19 cellular contexts compared by ENCODE assay signal in genomic region chr1:53297226-53297625, GRCh38.
"Had no signal": no experiment of that assay in that cellular context is flagged by ENCODE, and none has a peak within 500 bp of the region (broad histone marks: within the 10 kb centered on the region; RNA-seq: fewer than 3 reads in every experiment).

No MANE protein-coding gene starts in this region.

- H3K4me3 ChIP-seq: breast epithelium, gastroesophageal sphincter, right atrium auricular region, spleen, tibial nerve had no signal

- FAIRE-seq: endothelial cell of umbilical vein, kidney had no signal

- H3K36me3 ChIP-seq: breast epithelium, gastroesophageal sphincter, right atrium auricular region, spleen, tibial nerve had no signal

- H3K27me3 ChIP-seq: breast epithelium, gastroesophageal sphincter, right atrium auricular region, spleen, tibial nerve had no signal

- H3K9me3 ChIP-seq: breast epithelium, gastroesophageal sphincter, right atrium auricular region, spleen, tibial nerve had no signal

- H3K27ac ChIP-seq: gastroesophageal sphincter, right atrium auricular region, tibial nerve had no signal

- H3K4me1 ChIP-seq: breast epithelium had no signal

- DNase-seq: activated CD4-positive, alpha-beta T cell treated with anti-CD3 and anti-CD28 coated beads, Interleukin-2, amount 10 ng/mL, durations not matched to agents 24 days and 14 days; activated CD4-positive, CD25-positive, alpha-beta regulatory T cell treated with anti-CD3 and anti-CD28 coated beads, Interleukin-2, amount 50 U/mL, for 72 hours; activated CD8-positive, alpha-beta memory T cell treated with anti-CD3 and anti-CD28 coated beads, Interleukin-2, amount 50 U/mL, for 4 hours; activated naive CD8-positive, alpha-beta T cell treated with anti-CD3 and anti-CD28 coated beads, Interleukin-2, amount 50 U/mL, for 24 hours; activated T-cell treated with anti-CD3 and anti-CD28 coated beads, Interleukin-2, amount 50 U/mL, for 24 hours; amygdala; central memory CD4-positive, alpha-beta T cell; head of caudate nucleus; hippocampal formation; immature natural killer cell; kidney; naive B cell; spleen; stimulated activated naive CD4-positive, alpha-beta T cell treated with Interleukin-2 at 50 U/mL for 16 hours had no signal

- ATAC-seq: activated naive CD8-positive, alpha-beta T cell treated with anti-CD3 and anti-CD28 coated beads, Interleukin-2, amount 50 U/mL, for 24 hours; gastroesophageal sphincter had no signal
